ENCODE assay signal across 16 cellular contexts in the genomic region with DNA sequence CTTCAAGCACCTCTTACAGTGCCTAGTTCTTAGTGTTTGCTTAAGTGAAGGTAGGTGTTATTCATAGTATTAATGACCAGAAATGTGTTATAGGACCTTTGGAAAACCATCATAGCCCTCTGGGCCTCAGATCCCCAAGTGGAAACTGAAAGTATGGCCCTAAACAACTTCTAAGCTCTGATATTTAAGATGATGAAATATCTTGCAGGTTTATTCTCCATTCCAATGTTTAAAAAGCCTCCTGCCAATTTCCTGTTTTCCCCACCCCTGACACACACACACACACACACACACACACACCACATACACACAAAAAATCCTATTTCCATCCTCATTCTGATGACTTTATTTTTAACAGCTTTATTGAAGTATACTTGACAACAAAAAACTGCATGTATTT.
"Had no signal": no experiment of that assay in that cellular context is flagged by ENCODE, and none has a peak within 500 bp of the region (broad histone marks: within the 10 kb centered on the region; RNA-seq: fewer than 3 reads in every experiment).

No MANE protein-coding gene starts in this region.

- DNase-seq: activated CD4-positive, alpha-beta T cell treated with anti-CD3 and anti-CD28 coated beads, Interleukin-2, amount 50 U/mL, for 4 hours; activated CD4-positive, CD25-positive, alpha-beta regulatory T cell treated with anti-CD3 and anti-CD28 coated beads, Interleukin-2, amount 50 U/mL, for 72 hours; activated naive CD4-positive, alpha-beta T cell; activated naive CD8-positive, alpha-beta T cell treated with anti-CD3 and anti-CD28 coated beads, Interleukin-2, amount 10 ng/mL, durations not matched to agents 7 days and 5 days; activated T-cell treated with anti-CD3 and anti-CD28 coated beads for 4 hours; aorta; islet precursor cell; midbrain; stimulated activated CD4-positive, alpha-beta T cell treated with anti-CD3 and anti-CD28 coated beads, Interleukin-2, amount 100 ng/mL, for 48 hours; stimulated activated naive B cell treated with anti-CD40 and anti-IgM and Interleukin-4, amounts not matched to agents 10 μg/mL and 1 μg/mL and 100 μg/mL, for 72 hours; thyroid gland had no signal

- H3K4me3 ChIP-seq: gastroesophageal sphincter, right atrium auricular region, thyroid gland had no signal

- FAIRE-seq: bronchial epithelial cell, endometrium, urothelium cell line had no signal

- H3K27ac ChIP-seq: gastroesophageal sphincter, right atrium auricular region, thyroid gland had no signal

- H3K9me3 ChIP-seq: gastroesophageal sphincter, right atrium auricular region, thyroid gland had no signal

- H3K27me3 ChIP-seq: gastroesophageal sphincter, right atrium auricular region, thyroid gland had no signal

- H3K36me3 ChIP-seq: gastroesophageal sphincter, right atrium auricular region, thyroid gland had no signal

- ATAC-seq: gastroesophageal sphincter; stimulated activated naive B cell treated with anti-CD40 and anti-IgM and Interleukin-4, amounts not matched to agents 10 μg/mL and 1 μg/mL and 100 μg/mL, for 72 hours had no signal
